In the genomic region with DNA sequence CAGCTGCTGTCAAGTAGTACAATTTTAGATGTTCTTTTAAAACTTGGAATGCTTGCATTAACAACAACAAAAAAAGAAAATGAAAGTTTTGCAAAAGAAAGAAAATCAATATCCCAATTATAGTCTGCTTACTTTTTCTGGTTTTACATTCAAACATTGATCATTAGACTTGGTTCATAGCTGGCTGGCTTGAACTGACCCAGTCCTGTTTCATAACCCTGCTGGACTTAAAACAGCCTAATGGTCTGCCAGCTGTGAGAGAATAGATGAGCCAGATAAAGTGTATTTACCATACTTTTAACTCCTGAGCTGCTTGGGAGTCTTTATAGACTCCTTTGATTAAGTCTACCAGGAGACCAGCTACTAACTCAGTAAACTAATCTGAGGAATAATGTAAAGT, we compare ENCODE assay signal across 13 cellular contexts. TPM values are rescaled to one million over a fixed set of nuclear protein-coding genes. Genes with fewer than 3 reads are reported as not detected.
A peak's percentile ranks its signal among the peaks of the same experiment; 100 is the strongest.
DNase-seq lines count a peak whose midpoint lies in the region; ATAC-seq and TF ChIP-seq lines count a peak whose summit lies in the region.
"Had no signal": no experiment of that assay in that cellular context is flagged by ENCODE, and none has a peak within 500 bp of the region (broad histone marks: within the 10 kb centered on the region; RNA-seq: fewer than 3 reads in every experiment).

No MANE protein-coding gene starts in this region.

- H3K27me3 ChIP-seq in fibroblast of lung (ENCODE audit: control insufficient read depth, insufficient read depth, low read length): no peaks in the 10 kb centered on the region
- no peaks in the 10 kb centered on the region for H3K27me3 ChIP-seq in sigmoid colon
- H3K27me3 ChIP-seq in aorta (ENCODE audit: control insufficient read depth in 1 of 2, insufficient read depth in 2 of 2, low read length in 1 of 2): no peaks in the 10 kb centered on the region
- H3K27me3 ChIP-seq: stomach had no signal

- H3K4me2 ChIP-seq in fibroblast of lung (ENCODE audit: extremely low read depth, insufficient read depth, low read length): peak overlapping the region; percentile 89

- H3K4me3 ChIP-seq in fibroblast of lung (replicated peaks in 1 of 4; ENCODE audit: control extremely low read depth in 1 of 4, insufficient read depth in 1 of 4, low read depth in 3 of 4, low read length in 4 of 4) (no peak overlapping the region), sigmoid colon (no peak overlapping the region), aorta (ENCODE audit: low read length in 2 of 2) (no peak overlapping the region)

- H3K9me3 ChIP-seq in fibroblast of lung (ENCODE audit: control insufficient read depth, insufficient read depth, low read depth, low read length) (no peaks in the 10 kb centered on the region), sigmoid colon (no peaks in the 10 kb centered on the region), aorta (ENCODE audit: control insufficient read depth, low read length) (no peaks in the 10 kb centered on the region)
- H3K9me3 ChIP-seq: stomach had no signal

- H3K36me3 ChIP-seq in fibroblast of lung (ENCODE audit: control insufficient read depth, insufficient read depth, low read length) (peaks cover under 1% of the 10 kb centered on the region), sigmoid colon (no peaks in the 10 kb centered on the region), aorta (ENCODE audit: control insufficient read depth in 1 of 2, insufficient read depth in 2 of 2, low read length in 1 of 2) (no peaks in the 10 kb centered on the region)
- H3K36me3 ChIP-seq: stomach had no signal

- peaks cover 40% of the 10 kb centered on the region for H3K79me2 ChIP-seq in fibroblast of lung (ENCODE audit: control insufficient read depth, insufficient read depth, low read length)

- no peaks in the 10 kb centered on the region for H4K20me1 ChIP-seq in fibroblast of lung (ENCODE audit: control insufficient read depth, extremely low read depth, insufficient read depth, low read length)

- no peak overlapping the region for H3K9ac ChIP-seq in fibroblast of lung (ENCODE audit: insufficient read depth, low read length)

- H2AFZ ChIP-seq in fibroblast of lung (ENCODE audit: low read length): no peak overlapping the region

- ATAC-seq in aorta (ENCODE audit: low FRiP score): no peak
- ATAC-seq in HG02885 (IDR thresholded peaks at IDR 0.05; ENCODE audit: poor library complexity, unreplicated experiment): no peak

- peaks cover 2% of the 10 kb centered on the region for H3K4me1 ChIP-seq in fibroblast of lung (ENCODE audit: control insufficient read depth, extremely low read depth, insufficient read depth, low read length)
- peaks cover 0 to 42% (median 27%) of the 10 kb centered on the region in 4 donors for H3K4me1 ChIP-seq in sigmoid colon
- H3K4me1 ChIP-seq in aorta (ENCODE audit: control insufficient read depth in 1 of 2, insufficient read depth in 2 of 2, low read length in 2 of 2): peaks cover 0 to 2% of the 10 kb centered on the region in 2 donors

- no peak for TF ChIP-seq EP300 in sigmoid colon (IDR thresholded peaks at IDR 0.05)

- H3K27ac ChIP-seq in fibroblast of lung (ENCODE audit: insufficient read depth, low read length) (no peak overlapping the region), sigmoid colon (peak overlapping the region in 3 of 4 donors; percentile 8 to 67 (median 55)), aorta (ENCODE audit: low read depth in 1 of 2, low read length in 2 of 2) (no peak overlapping the region)

- no peak for TF ChIP-seq POLR2A in sigmoid colon (IDR thresholded peaks at IDR 0.05)

- no peak for TF ChIP-seq CTCF in fibroblast of lung (conservative IDR thresholded peaks at IDR 0.05 in 1 of 2, IDR thresholded peaks at IDR 0.05 in 1 of 2; ENCODE audit: low read depth in 1 of 2, low read length in 2 of 2)
- no peak for TF ChIP-seq CTCF in sigmoid colon (IDR thresholded peaks at IDR 0.05)

- peak; percentile 1 for DNase-seq in DMS53 (lab: John Stamatoyannopoulos, UW)
- no peak for DNase-seq in DMS53 treated with DMSO at 0.1 percent for 48 hours (lab: John Stamatoyannopoulos, UW; ENCODE audit: unreplicated experiment)
- peak; percentile 63 for DNase-seq in OCI-M1 (lab: John Stamatoyannopoulos, UW)
- peak; percentile 33 to 51 for DNase-seq in fibroblast of lung (ENCODE audit: low read depth in 2 of 2)
- no peak for DNase-seq in sigmoid colon
- no peak for DNase-seq in aorta
- DNase-seq in NCI-H524 treated with DMSO at 0.1 percent for 48 hours (lab: John Stamatoyannopoulos, UW): no peak
- DNase-seq: 8988T; activated CD4-positive, alpha-beta T cell treated with anti-CD3 and anti-CD28 coated beads, Interleukin-2, amount 50 U/mL, for 4 hours; cortex of kidney; kidney; stomach had no signal

- intact Hi-C loops in sigmoid colon (cut with DNase I): no loop called here
- intact Hi-C loops in aorta (cut with DNase I): no loop called here

RNA-seq across cellular contexts. Expression of a gene that starts 59.2 kb away (rescaled TPM):
- total RNA-seq in fibroblast of lung (10.5 and 17.0 TPM in 2 replicates), sigmoid colon (10 to 100 TPM; 55.9 to 75.4 (median 66.9) TPM), aorta (10 to 100 TPM; 43.6 to 62.9 TPM)
- polyA plus RNA-seq in fibroblast of lung (35.1 and 38.2 TPM in 2 replicates), sigmoid colon (10 to 100 TPM in 1 of 3 donors, 1 to 10 TPM in 2; 7.2 to 11.8 (median 7.9) TPM), aorta (10 to 100 TPM in 1 of 2 donors, 1 to 10 TPM in 1; 7.0 to 13.4 TPM)
- polyA plus RNA-seq in fibroblast of lung (2012): 14.5 and 21.0 TPM in 2 replicates
- polyA minus RNA-seq in fibroblast of lung (ENCODE audit: low replicate concordance): 27.8 and 35.3 TPM in 2 replicates

Comparison
In these comparisons a context has a peak if more than half of its experiments do, and no peak if none do; other contexts are left out.
1. DNase-seq: peak in DMS53 (single experiment), OCI-M1 (single experiment) and fibroblast of lung (2 of 2); none in DMS53 treated with DMSO at 0.1 percent for 48 hours (single experiment), sigmoid colon (single experiment), aorta (0 of 2) and NCI-H524 treated with DMSO at 0.1 percent for 48 hours (single experiment).
2. H3K27ac ChIP-seq: peak in sigmoid colon (3 of 4); none in fibroblast of lung (single experiment) and aorta (0 of 2).